In the genomic region with DNA sequence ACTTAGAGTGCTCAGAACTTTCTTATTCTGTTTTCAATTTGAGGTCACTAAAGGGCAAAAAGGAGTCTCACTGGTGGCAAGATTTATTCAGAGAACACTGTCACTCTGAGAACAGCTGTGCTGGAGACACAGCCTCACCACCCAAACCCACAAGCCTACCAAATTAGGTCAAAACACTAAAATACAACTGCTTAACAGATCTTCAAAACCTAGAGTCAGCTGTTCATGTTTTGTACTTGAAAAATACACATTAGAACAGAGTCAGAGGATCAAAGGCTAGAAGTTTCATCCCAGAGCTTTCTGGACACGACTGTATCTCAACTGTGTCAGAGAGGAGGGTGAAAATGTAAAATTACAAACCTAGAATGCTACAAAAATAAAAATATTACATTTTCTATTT, we compare ENCODE assay signal across 8 cellular contexts.
DNase-seq lines count a peak whose midpoint lies in the region; ATAC-seq and TF ChIP-seq lines count a peak whose summit lies in the region.

No MANE protein-coding gene starts in this region.

- peaks cover 44% of the 10 kb centered on the region for H3K36me3 Mint-ChIP-seq in GM23338 (ENCODE audit: low read depth)

- DNase-seq in GM12864 (ENCODE audit: low read depth): peak; percentile 85
- DNase-seq in left lung: no peak
- no peak for DNase-seq in NCI-H146 (lab: John Stamatoyannopoulos, UW)
- DNase-seq in hepatic stellate cell (ENCODE audit: low spot score): no peak
- no peak for DNase-seq in H7
- no peak for DNase-seq in GM23338 (ENCODE audit: low spot score)

- TF ChIP-seq CTCF in GM12864 (IDR thresholded peaks at IDR 0.05; ENCODE audit: low read depth, low read length, missing control alignments) (no peak), left lung (IDR thresholded peaks at IDR 0.05) (no peak), GM23338 (conservative IDR thresholded peaks at IDR 0.05; ENCODE audit: low read depth in 2 of 2) (no peak)

- no peak overlapping the region for H3K4me2 ChIP-seq in GM23338

- peaks cover 0 to 4% of the 10 kb centered on the region in 2 donors for H3K36me3 ChIP-seq in left lung
- no peaks in the 10 kb centered on the region for H3K36me3 ChIP-seq in H7 (replicated peaks; ENCODE audit: control insufficient read depth, insufficient read depth, low read length)
- peaks cover 9% of the 10 kb centered on the region; the same call in 1 of the 2 replicates for H3K36me3 ChIP-seq in GM23338 (ENCODE audit: insufficient read depth)

- H3K9me2 ChIP-seq in GM23338 (ENCODE audit: insufficient read depth): 0 out of 2 replicates have a peak, but pooled peaks cover 6% of the 10 kb centered on the region

- peaks cover 1% of the 10 kb centered on the region; the same call in 2 of the 3 replicates for H3K4me1 Mint-ChIP-seq in GM23338

- no peaks in the 10 kb centered on the region for H3F3A ChIP-seq in GM23338 (replicated peaks; ENCODE audit: low read depth)

- no peak overlapping the region for H3K4me3 Mint-ChIP-seq in GM23338

- H3K9me3 Mint-ChIP-seq in GM23338: peaks cover 15% of the 10 kb centered on the region

- peaks cover 0 to 6% of the 10 kb centered on the region in 2 donors for H3K9me3 ChIP-seq in left lung

- H3K4me3 ChIP-seq in GM12864 (ENCODE audit: low read depth, low read length): no peak overlapping the region
- H3K4me3 ChIP-seq in left lung: no peak overlapping the region
- H3K4me3 ChIP-seq in H7 (ENCODE audit: insufficient read depth, low read depth, low read length): no peak overlapping the region
- H3K4me3 ChIP-seq in GM23338: no peak overlapping the region

- H4K20me1 ChIP-seq in GM23338 (replicated peaks; ENCODE audit: insufficient read depth): no peaks in the 10 kb centered on the region

- H2AFZ ChIP-seq in GM23338: no peak overlapping the region

- H3K27ac Mint-ChIP-seq in GM23338: no peak overlapping the region; the same call in 1 of the 2 replicates

- intact Hi-C loops in left lung (cut with DNase I): no loop called here

- peaks cover 2% of the 10 kb centered on the region for H3K27me3 Mint-ChIP-seq in GM23338 (ENCODE audit: insufficient read depth, low read depth, poor library complexity)

- H3K27me3 ChIP-seq in left lung (no peaks in the 10 kb centered on the region), H7 (ENCODE audit: control insufficient read depth, insufficient read depth, low read length) (no peaks in the 10 kb centered on the region), GM23338 (ENCODE audit: insufficient read depth) (no peaks in the 10 kb centered on the region)

- H3K4me1 ChIP-seq in left lung (peaks cover 0 to 6% of the 10 kb centered on the region in 2 donors), GM23338 (ENCODE audit: insufficient read depth) (0 out of 2 replicates have a peak, but pooled peaks cover 7% of the 10 kb centered on the region)

- peak overlapping the region in 1 of 2 donors; percentile 57 for H3K27ac ChIP-seq in left lung
- H3K27ac ChIP-seq in GM23338 (ENCODE audit: low read depth): no peak overlapping the region

- peak; percentile 74 for ATAC-seq in GM21360 (IDR thresholded peaks at IDR 0.05; ENCODE audit: unreplicated experiment)
- ATAC-seq in HG03469 (IDR thresholded peaks at IDR 0.05; ENCODE audit: unreplicated experiment): peak; percentile 93
- ATAC-seq in left lung: peak; percentile 49
- no peak for ATAC-seq in GM23338

- H3K79me2 ChIP-seq in GM23338 (replicated peaks; ENCODE audit: insufficient read depth): no peaks in the 10 kb centered on the region

TF ChIP-seq in GM23338, 12 proteins besides CTCF, POLR2A, EP300 and RAD21:
- TF ChIP-seq CREB1 (CRISPR knock-in tag; IDR thresholded peaks at IDR 0.05; ENCODE audit: low read depth) (no peak), STAT1 (IDR thresholded peaks at IDR 0.05; ENCODE audit: unreplicated experiment) (no peak), ZNF331 (CRISPR knock-in tag; IDR thresholded peaks at IDR 0.05; ENCODE audit: low read depth) (no peak), POLR2AphosphoS5 (IDR thresholded peaks at IDR 0.05; ENCODE audit: low read depth) (no peak), EZH2phosphoT487 (IDR thresholded peaks at IDR 0.05; ENCODE audit: unreplicated experiment) (no peak), EZH2 (IDR thresholded peaks at IDR 0.05; ENCODE audit: low read depth, unreplicated experiment) (no peak), JUNB (IDR thresholded peaks at IDR 0.05; ENCODE audit: unreplicated experiment) (no peak), NANOG (IDR thresholded peaks at IDR 0.05; ENCODE audit: borderline replicate concordance) (no peak), ZNF114 (CRISPR knock-in tag; IDR thresholded peaks at IDR 0.05) (no peak)
- TF ChIP-seq, protein P1, sequence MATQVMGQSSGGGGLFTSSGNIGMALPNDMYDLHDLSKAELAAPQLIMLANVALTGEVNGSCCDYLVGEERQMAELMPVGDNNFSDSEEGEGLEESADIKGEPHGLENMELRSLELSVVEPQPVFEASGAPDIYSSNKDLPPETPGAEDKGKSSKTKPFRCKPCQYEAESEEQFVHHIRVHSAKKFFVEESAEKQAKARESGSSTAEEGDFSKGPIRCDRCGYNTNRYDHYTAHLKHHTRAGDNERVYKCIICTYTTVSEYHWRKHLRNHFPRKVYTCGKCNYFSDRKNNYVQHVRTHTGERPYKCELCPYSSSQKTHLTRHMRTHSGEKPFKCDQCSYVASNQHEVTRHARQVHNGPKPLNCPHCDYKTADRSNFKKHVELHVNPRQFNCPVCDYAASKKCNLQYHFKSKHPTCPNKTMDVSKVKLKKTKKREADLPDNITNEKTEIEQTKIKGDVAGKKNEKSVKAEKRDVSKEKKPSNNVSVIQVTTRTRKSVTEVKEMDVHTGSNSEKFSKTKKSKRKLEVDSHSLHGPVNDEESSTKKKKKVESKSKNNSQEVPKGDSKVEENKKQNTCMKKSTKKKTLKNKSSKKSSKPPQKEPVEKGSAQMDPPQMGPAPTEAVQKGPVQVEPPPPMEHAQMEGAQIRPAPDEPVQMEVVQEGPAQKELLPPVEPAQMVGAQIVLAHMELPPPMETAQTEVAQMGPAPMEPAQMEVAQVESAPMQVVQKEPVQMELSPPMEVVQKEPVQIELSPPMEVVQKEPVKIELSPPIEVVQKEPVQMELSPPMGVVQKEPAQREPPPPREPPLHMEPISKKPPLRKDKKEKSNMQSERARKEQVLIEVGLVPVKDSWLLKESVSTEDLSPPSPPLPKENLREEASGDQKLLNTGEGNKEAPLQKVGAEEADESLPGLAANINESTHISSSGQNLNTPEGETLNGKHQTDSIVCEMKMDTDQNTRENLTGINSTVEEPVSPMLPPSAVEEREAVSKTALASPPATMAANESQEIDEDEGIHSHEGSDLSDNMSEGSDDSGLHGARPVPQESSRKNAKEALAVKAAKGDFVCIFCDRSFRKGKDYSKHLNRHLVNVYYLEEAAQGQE (IDR thresholded peaks at IDR 0.05; ENCODE audit: unreplicated experiment): no peak
